ENCODE assay signal across 14 cellular contexts in the genomic region with DNA sequence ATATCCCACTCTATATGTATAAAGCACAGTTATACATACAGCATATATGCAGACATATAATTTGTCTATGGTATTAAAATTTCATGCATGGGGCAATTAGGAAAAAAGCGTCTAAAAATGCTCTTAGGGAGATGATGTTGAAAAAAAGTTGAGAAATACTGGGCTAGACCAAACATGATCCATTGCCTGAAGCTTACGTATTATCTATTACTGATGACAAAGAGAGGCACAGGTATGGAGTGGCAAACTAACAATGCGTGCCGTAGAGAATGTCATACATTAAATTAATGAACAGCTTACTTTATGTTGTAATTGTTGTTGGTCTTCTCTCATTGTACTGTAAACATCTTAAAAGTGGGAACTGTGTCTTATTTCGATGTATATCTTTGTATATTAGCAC. TPM values are rescaled to one million over a fixed set of nuclear protein-coding genes. Genes with fewer than 3 reads are reported as not detected.
DNase-seq lines count a peak whose midpoint lies in the region; ATAC-seq and TF ChIP-seq lines count a peak whose summit lies in the region.
"Had no signal": no experiment of that assay in that cellular context is flagged by ENCODE, and none has a peak within 500 bp of the region (broad histone marks: within the 10 kb centered on the region; RNA-seq: fewer than 3 reads in every experiment).

No MANE protein-coding gene starts in this region.

- H3K79me2 ChIP-seq in Loucy (ENCODE audit: insufficient read depth, low read length), result peaks cover 100% of the 10 kb centered on the region

- no peak overlapping the region for H3K27ac Mint-ChIP-seq in activated CD4-positive, alpha-beta T cell treated with anti-CD3 and anti-CD28 coated beads, Interleukin-2, amount 10 ng/mL, durations not matched to agents 7 days and 5 days
- H3K27ac Mint-ChIP-seq in activated naive CD8-positive, alpha-beta T cell treated with anti-CD3 and anti-CD28 coated beads for 36 hours, result peak overlapping the region; percentile 94
- peak overlapping the region; percentile 78 to 80 for H3K27ac Mint-ChIP-seq in natural killer cell treated with Interleukin-12 subunit alpha and Interleukin-12 subunit beta and Interleukin-15 and Interleukin-18, amount 100 ng/mL, for 72 hours

- H3K4me3 ChIP-seq in Loucy (ENCODE audit: low read length, poor library complexity, severe bottlenecking) (peak overlapping the region; percentile 96), brain microvascular endothelial cell (ENCODE audit: low read depth, low read length) (no peak overlapping the region)

- no peak overlapping the region for H3K27ac ChIP-seq in brain microvascular endothelial cell

- no peaks in the 10 kb centered on the region for H3K27me3 Mint-ChIP-seq in activated CD4-positive, alpha-beta T cell treated with anti-CD3 and anti-CD28 coated beads, Interleukin-2, amount 10 ng/mL, durations not matched to agents 7 days and 5 days
- H3K27me3 Mint-ChIP-seq in activated naive CD8-positive, alpha-beta T cell treated with anti-CD3 and anti-CD28 coated beads for 36 hours, result no peaks in the 10 kb centered on the region
- H3K27me3 Mint-ChIP-seq in natural killer cell treated with Interleukin-12 subunit alpha and Interleukin-12 subunit beta and Interleukin-15 and Interleukin-18, amount 100 ng/mL, for 72 hours, result no peaks in the 10 kb centered on the region

- POLR2A ChIA-PET in activated CD4-positive, alpha-beta T cell treated with anti-CD3 and anti-CD28 coated beads, Interleukin-2, amount 10 ng/mL, durations not matched to agents 7 days and 5 days (lab: Charles Lee), result interaction anchor here (1.3 to 1.5 kb wide), 3 partner anchors 11 to 97 kb away, joined by 3 to 4 read pairs (median 4); no protein-coding TSS in a partner anchor

- ATAC-seq in natural killer cell treated with Interleukin-12 subunit alpha and Interleukin-12 subunit beta and Interleukin-15 and Interleukin-18, amount 100 ng/mL, for 72 hours, result no peak

- H3K4me2 ChIP-seq in Loucy (ENCODE audit: low read depth, low read length, poor library complexity, severe bottlenecking), result peak overlapping the region; percentile 96

- in situ Hi-C loops in brain microvascular endothelial cell (cut with HindIII; ENCODE audit: low pct_ligation_motif_present, low sequenced_read_pairs), result no loop called here

- H3K9me2 ChIP-seq in Loucy (replicated peaks; ENCODE audit: low read depth, low read length), result no peaks in the 10 kb centered on the region

- H3K9me3 Mint-ChIP-seq in activated CD4-positive, alpha-beta T cell treated with anti-CD3 and anti-CD28 coated beads, Interleukin-2, amount 10 ng/mL, durations not matched to agents 7 days and 5 days, result no peaks in the 10 kb centered on the region
- H3K9me3 Mint-ChIP-seq in activated naive CD8-positive, alpha-beta T cell treated with anti-CD3 and anti-CD28 coated beads for 36 hours, result no peaks in the 10 kb centered on the region
- no peaks in the 10 kb centered on the region for H3K9me3 Mint-ChIP-seq in natural killer cell treated with Interleukin-12 subunit alpha and Interleukin-12 subunit beta and Interleukin-15 and Interleukin-18, amount 100 ng/mL, for 72 hours

- peaks cover 97% of the 10 kb centered on the region for H4K20me1 ChIP-seq in Loucy (ENCODE audit: insufficient read depth, low read length, poor library complexity, severe bottlenecking)

- H3K27me3 ChIP-seq in Loucy (ENCODE audit: insufficient read depth, low read length, poor library complexity, severe bottlenecking), result no peaks in the 10 kb centered on the region
- no peaks in the 10 kb centered on the region for H3K27me3 ChIP-seq in brain microvascular endothelial cell (replicated peaks)

- TF ChIP-seq CTCF in Loucy (conservative IDR thresholded peaks at IDR 0.05; ENCODE audit: low read length) (no peak), brain microvascular endothelial cell (IDR thresholded peaks at IDR 0.05; ENCODE audit: low read depth, low read length, missing control alignments) (no peak)

- H3K9ac ChIP-seq in Loucy (ENCODE audit: low read depth, low read length, poor library complexity, severe bottlenecking), result no peak overlapping the region

- peaks cover 82% of the 10 kb centered on the region for H3K36me3 ChIP-seq in Loucy (ENCODE audit: insufficient read depth, low read length)
- no peaks in the 10 kb centered on the region for H3K36me3 ChIP-seq in brain microvascular endothelial cell (replicated peaks)

- H3K9me3 ChIP-seq in Loucy (ENCODE audit: insufficient read depth, low read depth, low read length), result no peaks in the 10 kb centered on the region
- H3K9me3 ChIP-seq: Caco-2 had no signal

- peaks cover 7% of the 10 kb centered on the region for H3F3A ChIP-seq in Loucy (ENCODE audit: low read depth)

- peaks cover 88% of the 10 kb centered on the region for H3K4me1 Mint-ChIP-seq in activated CD4-positive, alpha-beta T cell treated with anti-CD3 and anti-CD28 coated beads, Interleukin-2, amount 10 ng/mL, durations not matched to agents 7 days and 5 days
- H3K4me1 Mint-ChIP-seq in activated naive CD8-positive, alpha-beta T cell treated with anti-CD3 and anti-CD28 coated beads for 36 hours, result peaks cover 83% of the 10 kb centered on the region
- peaks cover 72 to 85% of the 10 kb centered on the region in 2 donors for H3K4me1 Mint-ChIP-seq in natural killer cell treated with Interleukin-12 subunit alpha and Interleukin-12 subunit beta and Interleukin-15 and Interleukin-18, amount 100 ng/mL, for 72 hours (ENCODE audit: low read depth in 2 of 2)

- peaks cover 76% of the 10 kb centered on the region for H3K4me1 ChIP-seq in Loucy (ENCODE audit: insufficient read depth, low read length, poor library complexity, severe bottlenecking)
- H3K4me1 ChIP-seq: Caco-2 had no signal

- H3K4me3 Mint-ChIP-seq in activated CD4-positive, alpha-beta T cell treated with anti-CD3 and anti-CD28 coated beads, Interleukin-2, amount 10 ng/mL, durations not matched to agents 7 days and 5 days, result peak overlapping the region; percentile 54
- H3K4me3 Mint-ChIP-seq in activated naive CD8-positive, alpha-beta T cell treated with anti-CD3 and anti-CD28 coated beads for 36 hours, result peak overlapping the region; percentile 74
- peak overlapping the region; percentile 77 for H3K4me3 Mint-ChIP-seq in natural killer cell treated with Interleukin-12 subunit alpha and Interleukin-12 subunit beta and Interleukin-15 and Interleukin-18, amount 100 ng/mL, for 72 hours

- DNase-seq in activated CD4-positive, alpha-beta T cell treated with anti-CD3 and anti-CD28 coated beads, Interleukin-2, amount 10 ng/mL, durations not matched to agents 7 days and 5 days, result no peak
- DNase-seq in activated CD4-positive, alpha-beta T cell treated with anti-CD3 and anti-CD28 coated beads for 4 hours, result no peak
- DNase-seq in activated naive CD8-positive, alpha-beta T cell treated with anti-CD3 and anti-CD28 coated beads for 36 hours, result no peak
- DNase-seq in natural killer cell treated with Interleukin-12 subunit alpha and Interleukin-12 subunit beta and Interleukin-15 and Interleukin-18, amount 100 ng/mL, for 72 hours (ENCODE audit: low spot score), result no peak
- DNase-seq in COLO829 (ENCODE audit: low spot score) (no peak), brain microvascular endothelial cell (no peak), glomerular visceral epithelial cell (ENCODE audit: extremely low spot score) (no peak)
- DNase-seq: ACHN; Caco-2; central memory CD4-positive, alpha-beta T cell; GF-D8; NCI-H526; stimulated activated CD4-positive, alpha-beta T cell treated with anti-CD3 and anti-CD28 coated beads, Interleukin-15, amount 100 ng/mL, for 24 hours had no signal

- H3K36me3 Mint-ChIP-seq in activated CD4-positive, alpha-beta T cell treated with anti-CD3 and anti-CD28 coated beads, Interleukin-2, amount 10 ng/mL, durations not matched to agents 7 days and 5 days (ENCODE audit: low read depth), result peaks cover 85% of the 10 kb centered on the region
- peaks cover 85% of the 10 kb centered on the region for H3K36me3 Mint-ChIP-seq in activated naive CD8-positive, alpha-beta T cell treated with anti-CD3 and anti-CD28 coated beads for 36 hours
- peaks cover 24% of the 10 kb centered on the region for H3K36me3 Mint-ChIP-seq in natural killer cell treated with Interleukin-12 subunit alpha and Interleukin-12 subunit beta and Interleukin-15 and Interleukin-18, amount 100 ng/mL, for 72 hours

- no peak overlapping the region for H2AFZ ChIP-seq in Loucy (ENCODE audit: low read length)

- CTCF ChIA-PET in activated CD4-positive, alpha-beta T cell treated with anti-CD3 and anti-CD28 coated beads, Interleukin-2, amount 10 ng/mL, durations not matched to agents 7 days and 5 days (lab: Charles Lee), result interaction anchor here (0.6 to 1.5 kb wide), 8 partner anchors 16 to 155 kb away, joined by 3 to 5 read pairs (median 4); no protein-coding TSS in a partner anchor

RNA-seq across cellular contexts. Expression of a gene that starts 13.9 kb away (rescaled TPM):
- total RNA-seq in activated CD4-positive, alpha-beta T cell treated with anti-CD3 and anti-CD28 coated beads, Interleukin-2, amount 10 ng/mL, durations not matched to agents 7 days and 5 days, result 100 to 1,000 TPM; 134 to 137 TPM
- total RNA-seq in activated naive CD8-positive, alpha-beta T cell treated with anti-CD3 and anti-CD28 coated beads for 36 hours, result 100 to 1,000 TPM; 112 to 114 TPM
- total RNA-seq in natural killer cell treated with Interleukin-12 subunit alpha and Interleukin-12 subunit beta and Interleukin-15 and Interleukin-18, amount 100 ng/mL, for 72 hours, result 100 to 1,000 TPM; 140 to 169 TPM
- total RNA-seq: Caco-2 had no signal
